Comparison of ENCODE assay signal across 26 cellular contexts in the genomic region with DNA sequence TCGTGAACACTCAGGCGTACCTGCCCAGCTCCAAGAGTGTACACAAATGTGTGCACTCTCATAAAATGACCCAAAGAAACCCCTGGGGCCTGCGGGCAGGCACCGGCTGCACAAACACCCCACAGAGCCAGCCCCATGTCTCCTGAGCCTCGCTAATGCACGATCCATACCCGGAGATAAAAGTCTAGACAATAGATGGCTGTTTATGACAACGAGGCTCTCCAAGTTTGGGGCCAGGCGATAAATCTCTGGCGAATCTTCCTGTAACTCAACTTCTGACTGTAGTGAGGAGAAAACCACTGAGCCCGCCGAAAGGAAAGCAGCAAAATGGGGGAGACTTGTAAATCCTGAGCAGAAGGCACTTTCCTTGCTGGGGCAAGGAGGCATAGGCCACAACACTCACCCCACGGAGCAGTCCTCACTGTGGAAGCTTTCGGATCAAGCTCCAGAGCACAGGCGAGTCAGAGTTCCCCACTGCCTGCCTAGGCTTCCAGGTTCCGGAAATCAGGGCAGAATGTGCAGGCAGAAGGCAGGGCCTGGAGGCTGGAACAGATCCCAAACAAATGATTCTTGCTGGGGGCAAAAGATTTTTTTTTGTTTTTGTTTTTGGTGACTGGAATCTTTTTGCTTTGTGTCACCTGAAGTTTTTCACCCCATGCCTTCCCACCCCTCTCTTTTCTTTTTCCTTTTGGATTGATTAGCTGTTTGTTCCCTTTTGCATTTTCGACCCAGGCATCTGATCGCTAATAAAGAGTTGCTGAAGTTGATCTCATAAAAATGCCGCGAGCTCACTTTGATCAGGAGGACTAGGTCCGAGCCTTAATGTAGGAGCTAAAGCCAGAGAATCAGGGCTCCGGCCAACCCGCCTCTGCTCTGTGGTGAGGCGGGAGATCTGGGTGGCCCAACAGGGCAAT. TPM values are rescaled to one million over a fixed set of nuclear protein-coding genes. Genes with fewer than 3 reads are reported as not detected.
DNase-seq lines count a peak whose midpoint lies in the region; ATAC-seq and TF ChIP-seq lines count a peak whose summit lies in the region.
"Had no signal": no experiment of that assay in that cellular context is flagged by ENCODE, and none has a peak within 500 bp of the region (broad histone marks: within the 10 kb centered on the region; RNA-seq: fewer than 3 reads in every experiment).

No MANE protein-coding gene starts in this region.

- no peak overlapping the region for H2BK12ac ChIP-seq in trophoblast cell (ENCODE audit: low read length)

- no peak overlapping the region for H4K12ac ChIP-seq in trophoblast cell (ENCODE audit: low read depth, low read length)

- H2BK5ac ChIP-seq in trophoblast cell (ENCODE audit: low read depth, low read length, poor library complexity) = no peak overlapping the region

- H3K4me2 ChIP-seq in trophoblast cell (ENCODE audit: low read length) = peak overlapping the region; percentile 19

- no peak overlapping the region for H3K9ac ChIP-seq in trophoblast cell (ENCODE audit: low read length)

- CTCF ChIA-PET in GM10248 (lab: Yijun Ruan, JAX) = interaction anchor here (1.2 to 2.4 kb wide), 4 partner anchors 9 to 239 kb away, joined by 4 to 9 read pairs (median 6); no protein-coding TSS in a partner anchor

- peaks cover 35% of the 10 kb centered on the region for H3K4me1 ChIP-seq in BE2C
- H3K4me1 ChIP-seq in foreskin keratinocyte = peaks cover 6% of the 10 kb centered on the region
- peaks cover 2 to 5% of the 10 kb centered on the region in 2 experiments for H3K4me1 ChIP-seq in trophoblast cell (ENCODE audit: control insufficient read depth in 1 of 2, insufficient read depth in 2 of 2, low read length in 2 of 2)
- peaks cover 1% of the 10 kb centered on the region for H3K4me1 ChIP-seq in vagina

- intact Hi-C loops in vagina (cut with DNase I) = no loop called here

- H2AFZ ChIP-seq in trophoblast cell (ENCODE audit: insufficient read depth, low read length, poor library complexity) = no peak overlapping the region

- H3K4me3 ChIP-seq in BE2C (ENCODE audit: low read depth, low read length) = peak overlapping the region; percentile 77
- no peak overlapping the region for H3K4me3 ChIP-seq in trophoblast cell (ENCODE audit: low read depth, low read length)
- no peak overlapping the region for H3K4me3 ChIP-seq in vagina
- H3K4me3 ChIP-seq: ascending aorta, dorsolateral prefrontal cortex had no signal

- H3K4ac ChIP-seq in trophoblast cell (ENCODE audit: low read depth, low read length) = no peak overlapping the region

- no CpG with 5 or more reads among the region's 24 CpGs for WGBS in trophoblast cell (ENCODE audit: extremely low coverage, insufficient coverage, insufficient read length)

- ATAC-seq in foreskin keratinocyte = peak; percentile 26
- ATAC-seq: T-cell had no signal

- POLR2A ChIA-PET in GM10248 (lab: Yijun Ruan, JAX) = no interaction called here

- H3K27ac ChIP-seq in foreskin keratinocyte = peak overlapping the region; percentile 63
- no peak overlapping the region for H3K27ac ChIP-seq in trophoblast cell (ENCODE audit: low read depth, low read length)
- no peak overlapping the region for H3K27ac ChIP-seq in vagina
- H3K27ac ChIP-seq: ascending aorta, dorsolateral prefrontal cortex had no signal

- TF ChIP-seq CTCF in BE2C (IDR thresholded peaks at IDR 0.05; ENCODE audit: low read depth, low read length) (no peak), foreskin keratinocyte (conservative IDR thresholded peaks at IDR 0.05) (no peak), GM10248 (IDR thresholded peaks at IDR 0.05; ENCODE audit: control extremely low read depth, extremely low read depth, low read depth, missing control alignments) (no peak), vagina (IDR thresholded peaks at IDR 0.05) (no peak)

- DNase-seq in BE2C (peak; percentile 52), HT-29 (ENCODE audit: low spot score) (peak; percentile 58), foreskin keratinocyte (no peak), trophoblast cell (no peak), CD1c-positive myeloid dendritic cell (ENCODE audit: extremely low spot score) (no peak), HPDE6-E6E7 (ENCODE audit: extremely low spot score) (no peak), GM10248 (ENCODE audit: extremely low spot score) (no peak), vagina (ENCODE audit: extremely low spot score in 2 of 2) (no peak)
- DNase-seq: activated CD4-positive, alpha-beta T cell treated with anti-CD3 and anti-CD28 coated beads for 4 hours; CD4-positive, CD25-positive, alpha-beta regulatory T cell; central memory CD4-positive, alpha-beta T cell; dorsolateral prefrontal cortex; H9; NCI-H1092; NCI-H1930; NCI-H2227 treated with DMSO at 0.1 percent for 48 hours; NCI-H82; OCI-M1; SHP77; T-cell had no signal

- no peak overlapping the region for H4K91ac ChIP-seq in trophoblast cell (ENCODE audit: low read depth, low read length)

- H3K27me3 ChIP-seq in BE2C (peaks cover 32% of the 10 kb centered on the region), foreskin keratinocyte (no peaks in the 10 kb centered on the region), trophoblast cell (ENCODE audit: insufficient read depth, low read length) (peaks cover 86% of the 10 kb centered on the region), vagina (peaks cover 4% of the 10 kb centered on the region)

- H3K18ac ChIP-seq in trophoblast cell (ENCODE audit: low read length) = no peak overlapping the region

- H4K8ac ChIP-seq in trophoblast cell (ENCODE audit: low read depth, low read length) = no peak overlapping the region

- peak overlapping the region; percentile 9 for H3K14ac ChIP-seq in trophoblast cell (ENCODE audit: low read length)

- H3K9me3 ChIP-seq in BE2C = no peaks in the 10 kb centered on the region
- H3K9me3 ChIP-seq in trophoblast cell (ENCODE audit: insufficient read depth, low read depth, low read length) = peaks cover 8% of the 10 kb centered on the region
- H3K9me3 ChIP-seq in vagina = no peaks in the 10 kb centered on the region
- H3K9me3 ChIP-seq: ascending aorta had no signal

- TF ChIP-seq POLR2A in vagina (IDR thresholded peaks at IDR 0.05) = no peak

- H2AK5ac ChIP-seq in trophoblast cell (ENCODE audit: low read length) = no peak overlapping the region

- no peak overlapping the region for H2BK120ac ChIP-seq in trophoblast cell (ENCODE audit: insufficient read depth, low read length, poor library complexity)

- H3K79me1 ChIP-seq in trophoblast cell (ENCODE audit: low read length) = peaks cover 10% of the 10 kb centered on the region

- no peak overlapping the region for H3K23ac ChIP-seq in trophoblast cell (ENCODE audit: low read length)

- H3K79me2 ChIP-seq in trophoblast cell (ENCODE audit: control insufficient read depth, insufficient read depth, low read length, poor library complexity) = no peaks in the 10 kb centered on the region

- H3K36me3 ChIP-seq in BE2C = no peaks in the 10 kb centered on the region
- no peaks in the 10 kb centered on the region for H3K36me3 ChIP-seq in trophoblast cell (ENCODE audit: control insufficient read depth in 1 of 2, insufficient read depth in 2 of 2, low read length in 2 of 2)
- no peaks in the 10 kb centered on the region for H3K36me3 ChIP-seq in vagina
- H3K36me3 ChIP-seq: ascending aorta had no signal

RNA-seq across cellular contexts. Expression of a gene that starts 4.5 kb away (rescaled TPM):
- 0.85 TPM for polyA plus RNA-seq in BE2C (2012; ENCODE audit: insufficient read depth, insufficient read length, low read depth)
- total RNA-seq in HT-29 (2014; rRNA removed; shearing (Covaris generic)) = not detected in 2 replicates
- 4.9 and 6.3 TPM in 2 replicates for total RNA-seq in foreskin keratinocyte
- 5.5 and 6.4 TPM in 2 replicates for polyA plus RNA-seq in foreskin keratinocyte
- polyA plus RNA-seq in trophoblast cell (2013) = 0.22 and 0.29 TPM in 2 replicates
- total RNA-seq in vagina = not detected
- total RNA-seq: activated T-helper 1 cell treated with anti-CD3 and anti-CD28 coated beads, Interleukin-12 subunit alpha, Interleukin-12 subunit beta, Interleukin-2, Interleukin-4 antibody, amounts not matched to agents 30 ng/mL and 10 ng/mL and 1 ng/mL, durations not matched to agents 14 hours and 24 hours and 36 hours; CD4-positive, CD25-positive, alpha-beta regulatory T cell; dorsolateral prefrontal cortex; H9; lung microvascular endothelial cell; osteocyte; T-cell had no signal
- polyA plus RNA-seq: AG04450; CD4-positive, CD25-positive, alpha-beta regulatory T cell had no signal

RNA-seq across cellular contexts. Expression of a gene that starts 6.3 kb away (rescaled TPM):
- polyA plus RNA-seq in BE2C (2012; ENCODE audit: insufficient read depth, insufficient read length, low read depth) = 2.2 TPM
- 5.6 and 6.8 TPM in 2 replicates for total RNA-seq in HT-29 (2014; rRNA removed; shearing (Covaris generic))
- total RNA-seq in foreskin keratinocyte (6.9 and 11.3 TPM in 2 replicates), vagina (not detected)
- polyA plus RNA-seq in foreskin keratinocyte = 4.8 and 7.8 TPM in 2 replicates
- polyA plus RNA-seq in trophoblast cell (2013) = 1.5 and 1.6 TPM in 2 replicates
- total RNA-seq: activated T-helper 1 cell treated with anti-CD3 and anti-CD28 coated beads, Interleukin-12 subunit alpha, Interleukin-12 subunit beta, Interleukin-2, Interleukin-4 antibody, amounts not matched to agents 30 ng/mL and 10 ng/mL and 1 ng/mL, durations not matched to agents 14 hours and 24 hours and 36 hours; ascending aorta; CD4-positive, CD25-positive, alpha-beta regulatory T cell; dorsolateral prefrontal cortex; H9; lung microvascular endothelial cell; osteocyte; T-cell had no signal
- polyA plus RNA-seq: AG04450; CD4-positive, CD25-positive, alpha-beta regulatory T cell had no signal

RNA-seq across cellular contexts. Expression of a gene that starts 13.8 kb away (rescaled TPM):
- not detected for polyA plus RNA-seq in BE2C (2012; ENCODE audit: insufficient read depth, insufficient read length, low read depth)
- total RNA-seq in HT-29 (2014; rRNA removed; shearing (Covaris generic)) = 0.05 TPM in 1 of 2 replicates, not detected in the other
- 2.3 and 4.4 TPM in 2 replicates for total RNA-seq in foreskin keratinocyte
- polyA plus RNA-seq in foreskin keratinocyte = 2.4 and 4.8 TPM in 2 replicates
- polyA plus RNA-seq in trophoblast cell (2013) = 0.07 and 0.11 TPM in 2 replicates
- not detected for total RNA-seq in vagina
- total RNA-seq: activated T-helper 1 cell treated with anti-CD3 and anti-CD28 coated beads, Interleukin-12 subunit alpha, Interleukin-12 subunit beta, Interleukin-2, Interleukin-4 antibody, amounts not matched to agents 30 ng/mL and 10 ng/mL and 1 ng/mL, durations not matched to agents 14 hours and 24 hours and 36 hours; ascending aorta; CD4-positive, CD25-positive, alpha-beta regulatory T cell; dorsolateral prefrontal cortex; H9; kidney epithelial cell; lung microvascular endothelial cell; osteocyte; T-cell had no signal
- polyA plus RNA-seq: AG04450; CD4-positive, CD25-positive, alpha-beta regulatory T cell had no signal

RNA-seq across cellular contexts. Expression of a gene that starts 16.5 kb away (rescaled TPM):
- 49.3 TPM for polyA plus RNA-seq in BE2C (2012; ENCODE audit: insufficient read depth, insufficient read length, low read depth)
- total RNA-seq in HT-29 (2014; rRNA removed; shearing (Covaris generic)) = 1.7 TPM in 1 of 2 replicates, not detected in the other
- 19.6 and 23.0 TPM in 2 replicates for total RNA-seq in foreskin keratinocyte
- polyA plus RNA-seq in foreskin keratinocyte = 31.8 and 32.0 TPM in 2 replicates
- 0.03 and 0.04 TPM in 2 replicates for polyA plus RNA-seq in trophoblast cell (2013)
- total RNA-seq in vagina = not detected
- total RNA-seq: activated T-helper 1 cell treated with anti-CD3 and anti-CD28 coated beads, Interleukin-12 subunit alpha, Interleukin-12 subunit beta, Interleukin-2, Interleukin-4 antibody, amounts not matched to agents 30 ng/mL and 10 ng/mL and 1 ng/mL, durations not matched to agents 14 hours and 24 hours and 36 hours; ascending aorta; CD4-positive, CD25-positive, alpha-beta regulatory T cell; H9; lung microvascular endothelial cell; osteocyte had no signal
- polyA plus RNA-seq: AG04450; CD4-positive, CD25-positive, alpha-beta regulatory T cell had no signal

RNA-seq across cellular contexts. Expression of a gene that starts 29.8 kb away (rescaled TPM):
- polyA plus RNA-seq in BE2C (2012; ENCODE audit: insufficient read depth, insufficient read length, low read depth) = 0.60 TPM
- 0.65 and 1.3 TPM in 2 replicates for total RNA-seq in HT-29 (2014; rRNA removed; shearing (Covaris generic))
- total RNA-seq in foreskin keratinocyte = 4.9 and 5.0 TPM in 2 replicates
- polyA plus RNA-seq in foreskin keratinocyte = 5.7 and 7.1 TPM in 2 replicates
- polyA plus RNA-seq in trophoblast cell (2013) = 8.8 and 9.2 TPM in 2 replicates
- total RNA-seq in vagina = not detected
- total RNA-seq: activated T-helper 1 cell treated with anti-CD3 and anti-CD28 coated beads, Interleukin-12 subunit alpha, Interleukin-12 subunit beta, Interleukin-2, Interleukin-4 antibody, amounts not matched to agents 30 ng/mL and 10 ng/mL and 1 ng/mL, durations not matched to agents 14 hours and 24 hours and 36 hours; ascending aorta; CD4-positive, CD25-positive, alpha-beta regulatory T cell; dorsolateral prefrontal cortex; H9; kidney epithelial cell; lung microvascular endothelial cell; osteocyte had no signal
- polyA plus RNA-seq: AG04450; CD4-positive, CD25-positive, alpha-beta regulatory T cell had no signal

Comparison
In these comparisons a context has a peak if more than half of its experiments do, and no peak if none do; other contexts are left out.
1. DNase-seq: peak in BE2C (single experiment) and HT-29 (single experiment); none in foreskin keratinocyte (0 of 2), trophoblast cell (0 of 2), CD1c-positive myeloid dendritic cell (single experiment), HPDE6-E6E7 (single experiment), GM10248 (single experiment) and vagina (0 of 2).